25 cellular contexts compared by ENCODE assay signal in the genomic region with DNA sequence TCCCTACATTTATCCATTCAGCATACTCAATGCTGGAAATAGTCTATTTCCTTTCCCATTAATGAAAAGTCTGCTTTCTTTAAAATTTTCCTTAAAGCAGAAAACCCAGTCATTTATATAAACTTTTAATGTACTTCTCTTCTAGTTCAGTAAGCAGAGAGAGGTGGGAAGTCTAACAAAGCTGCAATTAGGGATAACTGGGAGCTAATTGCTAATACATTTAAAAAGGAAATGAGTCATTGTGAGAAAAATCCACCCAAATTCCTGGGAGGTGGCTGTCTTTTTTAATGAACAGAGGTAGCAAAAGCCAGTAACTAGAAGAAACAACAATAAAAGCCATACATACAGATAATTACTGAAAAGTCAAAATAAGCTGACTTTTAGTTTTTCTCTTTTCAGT.
DNase-seq lines count a peak whose midpoint lies in the region; ATAC-seq and TF ChIP-seq lines count a peak whose summit lies in the region.
"Had no signal": no experiment of that assay in that cellular context is flagged by ENCODE, and none has a peak within 500 bp of the region (broad histone marks: within the 10 kb centered on the region; RNA-seq: fewer than 3 reads in every experiment).

No MANE protein-coding gene starts in this region.

- ATAC-seq in RWPE2 (ENCODE audit: low read depth): peak; percentile 58; the same call in 1 of the 3 replicates
- ATAC-seq in activated CD8-positive, alpha-beta memory T cell treated with anti-CD3 and anti-CD28 coated beads, Interleukin-2, amount 10 ng/mL, durations not matched to agents 7 days and 5 days: no peak
- ATAC-seq: activated CD4-positive, alpha-beta T cell treated with anti-CD3 and anti-CD28 coated beads for 36 hours; activated naive CD4-positive, alpha-beta T cell treated with anti-CD3 and anti-CD28 coated beads, Interleukin-2, amount 50 U/mL, for 72 hours; CD8-positive, alpha-beta T cell; foreskin keratinocyte; HepG2; natural killer cell treated with Interleukin-12 subunit alpha and Interleukin-12 subunit beta and Interleukin-15 and Interleukin-18, amount 100 ng/mL, for 72 hours; stimulated activated naive CD8-positive, alpha-beta T cell treated with anti-CD3 and anti-CD28 coated beads, Interleukin-15, amount 100 ng/mL, for 72 hours; T-cell had no signal

- no peak overlapping the region for H2AK5ac ChIP-seq in neuronal stem cell (ENCODE audit: low read depth, low read length)

- no peak overlapping the region for H3K4me3 Mint-ChIP-seq in activated CD8-positive, alpha-beta memory T cell treated with anti-CD3 and anti-CD28 coated beads, Interleukin-2, amount 10 ng/mL, durations not matched to agents 7 days and 5 days
- H3K4me3 Mint-ChIP-seq: activated CD4-positive, alpha-beta T cell treated with anti-CD3 and anti-CD28 coated beads for 36 hours; activated T-helper 1 cell treated with anti-CD3 and anti-CD28 coated beads, Interleukin-12 subunit alpha, Interleukin-12 subunit beta, Interleukin-2, Interleukin-4 antibody, amounts not matched to agents 30 ng/mL and 10 ng/mL and 1 ng/mL, durations not matched to agents 14 hours and 24 hours and 36 hours; CD8-positive, alpha-beta T cell; dendritic cell treated with granulocyte-macrophage colony-stimulating factor and Interleukin-4, amounts not matched to agents 40 ng/mL and 50 ng/mL, for 4 days; H9; natural killer cell treated with Interleukin-12 subunit alpha and Interleukin-12 subunit beta and Interleukin-15 and Interleukin-18, amount 100 ng/mL, for 72 hours; stimulated activated naive CD8-positive, alpha-beta T cell treated with anti-CD3 and anti-CD28 coated beads, Interleukin-15, amount 100 ng/mL, for 72 hours; T-cell had no signal

- no peaks in the 10 kb centered on the region for H3K79me1 ChIP-seq in neuronal stem cell (ENCODE audit: low read depth, low read length)

- no peak overlapping the region for H2BK120ac ChIP-seq in neuronal stem cell (ENCODE audit: low read depth, low read length)

- H2BK15ac ChIP-seq in neuronal stem cell (ENCODE audit: low read length): no peak overlapping the region

- no peak overlapping the region for H3K23ac ChIP-seq in neuronal stem cell (ENCODE audit: low read depth, low read length, poor library complexity)

- no peak overlapping the region for H3K4me3 ChIP-seq in RWPE2 (ENCODE audit: severe bottlenecking)
- no peak overlapping the region for H3K4me3 ChIP-seq in neuronal stem cell (ENCODE audit: low read length in 2 of 2)
- no peak overlapping the region for H3K4me3 ChIP-seq in coronary artery
- H3K4me3 ChIP-seq: prostate gland, transverse colon had no signal

- peak overlapping the region; percentile 52 for H3K27ac ChIP-seq in RWPE2 (ENCODE audit: poor library complexity, severe bottlenecking)
- peak overlapping the region; percentile 1 for H3K27ac ChIP-seq in epithelial cell of prostate
- peak overlapping the region; percentile 33 for H3K27ac ChIP-seq in neuronal stem cell (replicated peaks; ENCODE audit: low read length)
- no peak overlapping the region for H3K27ac ChIP-seq in coronary artery
- H3K27ac ChIP-seq: foreskin keratinocyte, prostate gland, transverse colon had no signal

- CTCF ChIA-PET in activated CD8-positive, alpha-beta memory T cell treated with anti-CD3 and anti-CD28 coated beads, Interleukin-2, amount 10 ng/mL, durations not matched to agents 7 days and 5 days (lab: Charles Lee): no interaction called here

- H3K36me3 Mint-ChIP-seq in activated CD8-positive, alpha-beta memory T cell treated with anti-CD3 and anti-CD28 coated beads, Interleukin-2, amount 10 ng/mL, durations not matched to agents 7 days and 5 days: no peaks in the 10 kb centered on the region
- H3K36me3 Mint-ChIP-seq: activated naive CD4-positive, alpha-beta T cell treated with anti-CD3 and anti-CD28 coated beads, Interleukin-2, amount 50 U/mL, for 72 hours; CD8-positive, alpha-beta T cell; natural killer cell treated with Interleukin-12 subunit alpha and Interleukin-12 subunit beta and Interleukin-15 and Interleukin-18, amount 100 ng/mL, for 72 hours; T-cell had no signal

- no peak overlapping the region for H3K18ac ChIP-seq in neuronal stem cell (ENCODE audit: low read length)

- no peak overlapping the region for H3K27ac Mint-ChIP-seq in activated CD8-positive, alpha-beta memory T cell treated with anti-CD3 and anti-CD28 coated beads, Interleukin-2, amount 10 ng/mL, durations not matched to agents 7 days and 5 days
- H3K27ac Mint-ChIP-seq: activated CD4-positive, alpha-beta T cell treated with anti-CD3 and anti-CD28 coated beads for 36 hours; activated naive CD4-positive, alpha-beta T cell treated with anti-CD3 and anti-CD28 coated beads, Interleukin-2, amount 50 U/mL, for 72 hours; activated T-helper 1 cell treated with anti-CD3 and anti-CD28 coated beads, Interleukin-12 subunit alpha, Interleukin-12 subunit beta, Interleukin-2, Interleukin-4 antibody, amounts not matched to agents 30 ng/mL and 10 ng/mL and 1 ng/mL, durations not matched to agents 14 hours and 24 hours and 36 hours; CD8-positive, alpha-beta T cell; dendritic cell treated with granulocyte-macrophage colony-stimulating factor and Interleukin-4, amounts not matched to agents 40 ng/mL and 50 ng/mL, for 4 days; natural killer cell treated with Interleukin-12 subunit alpha and Interleukin-12 subunit beta and Interleukin-15 and Interleukin-18, amount 100 ng/mL, for 72 hours; stimulated activated naive CD8-positive, alpha-beta T cell treated with anti-CD3 and anti-CD28 coated beads, Interleukin-15, amount 100 ng/mL, for 72 hours; T-cell had no signal

- no peak overlapping the region for H3K4ac ChIP-seq in neuronal stem cell (ENCODE audit: low read length)

- H3K36me3 ChIP-seq in RWPE2 (ENCODE audit: low read depth) (peaks cover 70% of the 10 kb centered on the region), neuronal stem cell (replicated peaks in 1 of 2; ENCODE audit: control insufficient read depth in 2 of 2, insufficient read depth in 2 of 2, low read length in 2 of 2) (peaks cover 1 to 50% of the 10 kb centered on the region in 2 donors)
- H3K36me3 ChIP-seq: prostate gland, transverse colon had no signal

- no peak overlapping the region for H2BK5ac ChIP-seq in neuronal stem cell (ENCODE audit: low read length)

- no peak overlapping the region for H3K14ac ChIP-seq in neuronal stem cell (ENCODE audit: low read length)

- no peak overlapping the region for H4K8ac ChIP-seq in neuronal stem cell (ENCODE audit: low read depth, low read length)

- H3K4me2 ChIP-seq in neuronal stem cell (ENCODE audit: insufficient read depth, low read length, poor library complexity, severe bottlenecking): no peak overlapping the region

- no peak overlapping the region for H2AFZ ChIP-seq in neuronal stem cell (ENCODE audit: low read length)

- H3K9ac ChIP-seq in neuronal stem cell (ENCODE audit: low read depth, low read length, poor library complexity): no peak overlapping the region

- H3K27me3 ChIP-seq in RWPE2 (ENCODE audit: insufficient read depth, poor library complexity, severe bottlenecking) (no peaks in the 10 kb centered on the region), neuronal stem cell (ENCODE audit: control insufficient read depth in 3 of 3, insufficient read depth in 3 of 3, low read depth in 1 of 3, low read length in 3 of 3) (no peaks in the 10 kb centered on the region)
- H3K27me3 ChIP-seq: foreskin keratinocyte, transverse colon had no signal

- H3K4me1 ChIP-seq in RWPE2 (ENCODE audit: insufficient read depth, poor library complexity, severe bottlenecking) (peaks cover 23% of the 10 kb centered on the region), neuronal stem cell (ENCODE audit: control insufficient read depth in 2 of 2, insufficient read depth in 1 of 2, low read depth in 1 of 2, low read length in 2 of 2) (peaks cover 2 to 20% of the 10 kb centered on the region in 2 donors)
- H3K4me1 ChIP-seq: prostate gland, transverse colon had no signal

- H3K9me3 ChIP-seq in RWPE2 (ENCODE audit: severe bottlenecking) (no peaks in the 10 kb centered on the region), neuronal stem cell (replicated peaks in 1 of 2; ENCODE audit: control insufficient read depth in 2 of 2, insufficient read depth in 1 of 2, low read depth in 1 of 2, low read length in 2 of 2) (peaks cover 0 to 6% of the 10 kb centered on the region in 2 donors)
- H3K9me3 ChIP-seq: prostate gland, transverse colon had no signal

- no peaks in the 10 kb centered on the region for H3K4me1 Mint-ChIP-seq in activated CD8-positive, alpha-beta memory T cell treated with anti-CD3 and anti-CD28 coated beads, Interleukin-2, amount 10 ng/mL, durations not matched to agents 7 days and 5 days
- H3K4me1 Mint-ChIP-seq: activated CD4-positive, alpha-beta T cell treated with anti-CD3 and anti-CD28 coated beads for 36 hours; stimulated activated naive CD8-positive, alpha-beta T cell treated with anti-CD3 and anti-CD28 coated beads, Interleukin-15, amount 100 ng/mL, for 72 hours; T-cell had no signal

- no peak overlapping the region for H2BK12ac ChIP-seq in neuronal stem cell (ENCODE audit: low read length)

- no peak overlapping the region for H4K91ac ChIP-seq in neuronal stem cell (ENCODE audit: low read depth, low read length, poor library complexity)

- peak; percentile 21 for DNase-seq in HCEC 1CT
- no peak for DNase-seq in RWPE2 (ENCODE audit: low spot score)
- no peak for DNase-seq in epithelial cell of prostate (ENCODE audit: low read depth, low spot score)
- no peak for DNase-seq in neuronal stem cell (ENCODE audit: low spot score)
- no peak for DNase-seq in activated CD8-positive, alpha-beta memory T cell treated with anti-CD3 and anti-CD28 coated beads, Interleukin-2, amount 10 ng/mL, durations not matched to agents 7 days and 5 days
- no peak for DNase-seq in RPMI8226
- no peak for DNase-seq in coronary artery (ENCODE audit: low spot score)
- DNase-seq: activated CD4-positive, alpha-beta T cell treated with anti-CD3 and anti-CD28 coated beads for 36 hours; CD8-positive, alpha-beta T cell; DND-41; H9; NCI-H1417; NCI-H2107; small intestine; stimulated activated CD4-positive, alpha-beta T cell treated with anti-CD3 and anti-CD28 coated beads, Interleukin-4, amount 100 ng/mL, for 1 hour; stimulated activated naive CD8-positive, alpha-beta T cell treated with anti-CD3 and anti-CD28 coated beads, Interleukin-15, amount 100 ng/mL, for 72 hours; T-cell; transverse colon had no signal

- TF ChIP-seq CTCF in RWPE2 (IDR thresholded peaks at IDR 0.05; ENCODE audit: poor library complexity, severe bottlenecking): no peak
- TF ChIP-seq CTCF in coronary artery (IDR thresholded peaks at IDR 0.05): no peak

- H3K9me3 Mint-ChIP-seq in activated CD8-positive, alpha-beta memory T cell treated with anti-CD3 and anti-CD28 coated beads, Interleukin-2, amount 10 ng/mL, durations not matched to agents 7 days and 5 days (ENCODE audit: low read depth): no peaks in the 10 kb centered on the region
- H3K9me3 Mint-ChIP-seq: activated T-helper 1 cell treated with anti-CD3 and anti-CD28 coated beads, Interleukin-12 subunit alpha, Interleukin-12 subunit beta, Interleukin-2, Interleukin-4 antibody, amounts not matched to agents 30 ng/mL and 10 ng/mL and 1 ng/mL, durations not matched to agents 14 hours and 24 hours and 36 hours had no signal

- no peaks in the 10 kb centered on the region for H3K27me3 Mint-ChIP-seq in activated CD8-positive, alpha-beta memory T cell treated with anti-CD3 and anti-CD28 coated beads, Interleukin-2, amount 10 ng/mL, durations not matched to agents 7 days and 5 days
- H3K27me3 Mint-ChIP-seq: activated CD4-positive, alpha-beta T cell treated with anti-CD3 and anti-CD28 coated beads for 36 hours; dendritic cell treated with granulocyte-macrophage colony-stimulating factor and Interleukin-4, amounts not matched to agents 40 ng/mL and 50 ng/mL, for 4 days; natural killer cell treated with Interleukin-12 subunit alpha and Interleukin-12 subunit beta and Interleukin-15 and Interleukin-18, amount 100 ng/mL, for 72 hours; stimulated activated naive CD8-positive, alpha-beta T cell treated with anti-CD3 and anti-CD28 coated beads, Interleukin-15, amount 100 ng/mL, for 72 hours; T-cell had no signal

Comparison
In these comparisons a context has a peak if more than half of its experiments do, and no peak if none do; other contexts are left out.
1. H3K27ac ChIP-seq: peak in RWPE2 (single experiment), epithelial cell of prostate (single experiment) and neuronal stem cell (single experiment); none in coronary artery (0 of 2).